In the genomic region with DNA sequence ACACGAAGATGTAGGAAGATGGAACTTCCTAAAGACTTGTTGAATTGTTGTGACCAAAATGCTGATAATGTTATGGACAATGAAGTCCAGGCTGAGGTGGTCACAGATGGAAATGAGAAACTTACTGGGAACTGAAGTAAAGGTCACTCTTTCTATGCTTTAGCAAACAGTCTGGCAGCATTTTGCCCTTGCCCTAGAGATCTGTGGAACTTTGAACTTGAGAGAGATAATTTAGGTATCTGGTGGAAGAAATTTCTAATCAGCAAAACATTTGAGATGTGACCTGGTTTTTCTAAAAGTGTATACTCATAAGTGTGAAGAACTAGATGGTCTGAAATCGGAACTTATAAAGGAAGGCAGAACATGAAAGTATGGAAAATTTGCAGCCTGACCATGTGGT, we compare ENCODE assay signal across 10 cellular contexts.
"Had no signal": no experiment of that assay in that cellular context is flagged by ENCODE, and none has a peak within 500 bp of the region (broad histone marks: within the 10 kb centered on the region; RNA-seq: fewer than 3 reads in every experiment).

No MANE protein-coding gene starts in this region.

- H3K27ac Mint-ChIP-seq: H9, HFFc6 had no signal

- H3K36me3 ChIP-seq: HAP-1 had no signal

- H3K9me3 ChIP-seq: HAP-1 had no signal

- H3K4me1 ChIP-seq: HAP-1 had no signal

- H3K4me3 Mint-ChIP-seq: H9, HFFc6 had no signal

- H3K9ac ChIP-seq: GM23248 had no signal

- FAIRE-seq: H1, H54 had no signal

- H3K27ac ChIP-seq: GM23248 had no signal

- H3K4me3 ChIP-seq: GM23248, HAP-1 had no signal

- H2AFZ ChIP-seq: GM23248 had no signal

- ATAC-seq: HCT116 had no signal

- DNase-seq: GM23248, GOT3, H7, H9, HCEC 1CT, HFFc6 had no signal
